ENCODE assay signal across 1 cellular context in genomic region chr16:29271721-29272675, GRCh38.
TF ChIP-seq lines count a peak whose summit lies in the region.
"Not testable (repeated sequence)": the region's sequence is repeated elsewhere in the genome, so short reads cannot be mapped to it uniquely, and the experiment has no call there.

No MANE protein-coding gene starts in this region.

TF ChIP-seq in HepG2, 621 proteins besides CTCF, POLR2A, EP300 and RAD21 (continued from another document and continues in another):
- TF ChIP-seq FOXA3 (CRISPR knock-in tag; IDR thresholded peaks at IDR 0.05) (peak; percentile 73), HNF1A (CRISPR knock-in tag; IDR thresholded peaks at IDR 0.05; ENCODE audit: borderline replicate concordance) (peak; percentile 15; the same call in 1 of the 2 replicates), GATAD2A (CRISPR knock-in tag; IDR thresholded peaks at IDR 0.05) (peak; percentile 78), ETV5 (CRISPR knock-in tag; IDR thresholded peaks at IDR 0.05; ENCODE audit: borderline replicate concordance) (peak; percentile 5; the same call in 1 of the 2 replicates), SAP130 (CRISPR knock-in tag; IDR thresholded peaks at IDR 0.05; ENCODE audit: low read depth) (peak; percentile 70), CBX5 (CRISPR knock-in tag; IDR thresholded peaks at IDR 0.05; ENCODE audit: borderline replicate concordance) (peak; percentile 18; the same call in 1 of the 2 replicates), MAX (IDR thresholded peaks at IDR 0.05) (peak; percentile 35; the same call in 1 of the 2 replicates), ZGPAT (CRISPR knock-in tag; IDR thresholded peaks at IDR 0.05) (peak; percentile 44; the same call in 1 of the 2 replicates), TBX2 (CRISPR knock-in tag; IDR thresholded peaks at IDR 0.05; ENCODE audit: borderline replicate concordance) (peak; percentile 27; the same call in 1 of the 2 replicates), HDAC2 (CRISPR knock-in tag; IDR thresholded peaks at IDR 0.05) (peak; percentile 53), TARDBP (CRISPR knock-in tag; IDR thresholded peaks at IDR 0.05) (peak; percentile 51; the same call in 1 of the 2 replicates), ZNF143 (CRISPR knock-in tag; IDR thresholded peaks at IDR 0.05) (peak; percentile 13), ARID4A (CRISPR knock-in tag; IDR thresholded peaks at IDR 0.05; ENCODE audit: borderline replicate concordance) (0 out of 2 replicates have a peak, but pooled peaks have one; percentile 18), MYC (CRISPR knock-in tag; IDR thresholded peaks at IDR 0.05; ENCODE audit: borderline replicate concordance) (peak; percentile 35; the same call in 1 of the 2 replicates), ZSCAN31 (CRISPR knock-in tag; IDR thresholded peaks at IDR 0.05; ENCODE audit: low read depth) (0 out of 2 replicates have a peak, but pooled peaks have one; percentile 37), ZNF263 (CRISPR knock-in tag; IDR thresholded peaks at IDR 0.05) (peak; percentile 97), MLX (CRISPR knock-in tag; IDR thresholded peaks at IDR 0.05) (peak; percentile 68), ZNF574 (CRISPR knock-in tag; IDR thresholded peaks at IDR 0.05) (peak; percentile 23; the same call in 1 of the 2 replicates), ZNF430 (CRISPR knock-in tag; IDR thresholded peaks at IDR 0.05) (0 out of 2 replicates have a peak, but pooled peaks have one; percentile 36), FOSL2 (CRISPR knock-in tag; IDR thresholded peaks at IDR 0.05) (peak; percentile 87), NFKB2 (CRISPR knock-in tag; IDR thresholded peaks at IDR 0.05; ENCODE audit: borderline replicate concordance) (peak; percentile 3; the same call in 1 of the 2 replicates), TFAP4 (IDR thresholded peaks at IDR 0.05; ENCODE audit: borderline replicate concordance, low read depth) (peak; percentile 26; the same call in 1 of the 2 replicates), MED1 (CRISPR knock-in tag; IDR thresholded peaks at IDR 0.05) (peak; percentile 54; the same call in 1 of the 2 replicates), ESRRA (CRISPR knock-in tag; IDR thresholded peaks at IDR 0.05; ENCODE audit: low read depth) (peak; percentile 33), SKI (IDR thresholded peaks at IDR 0.05; ENCODE audit: partially characterized antibody) (peak; percentile 97), ZNF605 (CRISPR knock-in tag; IDR thresholded peaks at IDR 0.05) (0 out of 2 replicates have a peak, but pooled peaks have one; percentile 53), ZFP91 (CRISPR knock-in tag; IDR thresholded peaks at IDR 0.05; ENCODE audit: borderline replicate concordance) (peak; percentile 53; the same call in 1 of the 2 replicates), THAP11 (CRISPR knock-in tag; IDR thresholded peaks at IDR 0.05) (peak; percentile 32; the same call in 1 of the 2 replicates), SOX6 (CRISPR knock-in tag; IDR thresholded peaks at IDR 0.05) (peak; percentile 79), ZNF543 (CRISPR knock-in tag; IDR thresholded peaks at IDR 0.05) (0 out of 2 replicates have a peak, but pooled peaks have one; percentile 41), REPIN1 (CRISPR knock-in tag; IDR thresholded peaks at IDR 0.05; ENCODE audit: borderline replicate concordance, low read depth) (0 out of 2 replicates have a peak, but pooled peaks have one; percentile 27), ZFX (CRISPR knock-in tag; IDR thresholded peaks at IDR 0.05; ENCODE audit: low read depth) (0 out of 2 replicates have a peak, but pooled peaks have one; percentile 24), RXRA (CRISPR knock-in tag; IDR thresholded peaks at IDR 0.05) (0 out of 2 replicates have a peak, but pooled peaks have one; percentile 65), ZNF607 (CRISPR knock-in tag; IDR thresholded peaks at IDR 0.05; ENCODE audit: borderline replicate concordance) (0 out of 2 replicates have a peak, but pooled peaks have one; percentile 39), ZNF275 (CRISPR knock-in tag; IDR thresholded peaks at IDR 0.05; ENCODE audit: borderline replicate concordance) (peak; percentile 59; the same call in 1 of the 2 replicates), KDM1A (CRISPR knock-in tag; IDR thresholded peaks at IDR 0.05) (0 out of 2 replicates have a peak, but pooled peaks have one; percentile 47), MTA1 (CRISPR knock-in tag; IDR thresholded peaks at IDR 0.05; ENCODE audit: borderline replicate concordance) (0 out of 2 replicates have a peak, but pooled peaks have one; percentile 20)
- TF ChIP-seq HNF1A (IDR thresholded peaks at IDR 0.05; ENCODE audit: low read depth); SOX6 (IDR thresholded peaks at IDR 0.05): not testable (repeated sequence)
